Comparison of ENCODE assay signal across 26 cellular contexts in genomic region chr14:54743382-54743781, GRCh38.
A peak's percentile ranks its signal among the peaks of the same experiment; 100 is the strongest.
DNase-seq lines count a peak whose midpoint lies in the region; ATAC-seq, FAIRE-seq and TF ChIP-seq lines count a peak whose summit lies in the region.
"Had no signal": no experiment of that assay in that cellular context is flagged by ENCODE, and none has a peak within 500 bp of the region (broad histone marks: within the 10 kb centered on the region; RNA-seq: fewer than 3 reads in every experiment).

No MANE protein-coding gene starts in this region.

- peak; percentile 35 to 49 for ATAC-seq in activated T-cell treated with anti-CD3 and anti-CD28 coated beads, Interleukin-2, amount 50 U/mL, for 72 hours (replicated peaks in 1 of 2)
- no peak for ATAC-seq in activated CD8-positive, alpha-beta T cell treated with anti-CD3 and anti-CD28 coated beads, Interleukin-2, amount 10 ng/mL, durations not matched to agents 7 days and 5 days
- ATAC-seq in stimulated activated naive CD8-positive, alpha-beta T cell treated with anti-CD3 and anti-CD28 coated beads, Interleukin-15, amount 100 ng/mL, for 72 hours = peak; percentile 77
- ATAC-seq: HCT116, Panc1 had no signal

- H3K9me3 Mint-ChIP-seq in activated T-cell treated with anti-CD3 and anti-CD28 coated beads, Interleukin-2, amount 50 U/mL, for 72 hours = no peaks in the 10 kb centered on the region
- H3K9me3 Mint-ChIP-seq in activated T-cell treated with anti-CD3 and anti-CD28 coated beads, Interleukin-2, amount 50 U/mL, for 24 hours = no peaks in the 10 kb centered on the region
- H3K9me3 Mint-ChIP-seq in activated CD8-positive, alpha-beta T cell treated with anti-CD3 and anti-CD28 coated beads, Interleukin-2, amount 10 ng/mL, durations not matched to agents 7 days and 5 days (ENCODE audit: insufficient read depth) = no peaks in the 10 kb centered on the region
- no peaks in the 10 kb centered on the region for H3K9me3 Mint-ChIP-seq in stimulated activated naive CD8-positive, alpha-beta T cell treated with anti-CD3 and anti-CD28 coated beads, Interleukin-15, amount 100 ng/mL, for 72 hours
- no peaks in the 10 kb centered on the region for H3K9me3 Mint-ChIP-seq in progenitor cell of endocrine pancreas (ENCODE audit: low read depth)
- H3K9me3 Mint-ChIP-seq: CD8-positive, alpha-beta memory T cell had no signal

- no peak for FAIRE-seq in RCC 7860 (lab: Jason Lieb, UNC)
- FAIRE-seq: A204.1, D721Med, GM18507 had no signal

- TF ChIP-seq CTCF in progenitor cell of endocrine pancreas (IDR thresholded peaks at IDR 0.05; ENCODE audit: unreplicated experiment) = no peak

- no peak overlapping the region for H3K4me3 ChIP-seq in mesodermal cell (ENCODE audit: extremely low read depth, insufficient read depth, low read length, poor library complexity, severe bottlenecking)
- H3K4me3 ChIP-seq: SJCRH30 had no signal

- CTCF ChIA-PET in activated CD8-positive, alpha-beta T cell treated with anti-CD3 and anti-CD28 coated beads, Interleukin-2, amount 10 ng/mL, durations not matched to agents 7 days and 5 days (lab: Charles Lee) = interaction anchor here (1.0 to 3.2 kb wide), 6 partner anchors 9 to 179 kb away, joined by 3 to 29 read pairs (median 5); no protein-coding TSS in a partner anchor

- peaks cover 2% of the 10 kb centered on the region in 2 donors for H3K36me3 Mint-ChIP-seq in activated T-cell treated with anti-CD3 and anti-CD28 coated beads, Interleukin-2, amount 50 U/mL, for 72 hours (ENCODE audit: insufficient read depth in 2 of 2)
- peaks cover 3% of the 10 kb centered on the region for H3K36me3 Mint-ChIP-seq in activated T-cell treated with anti-CD3 and anti-CD28 coated beads, Interleukin-2, amount 50 U/mL, for 24 hours (ENCODE audit: low read depth)
- peaks cover 9% of the 10 kb centered on the region for H3K36me3 Mint-ChIP-seq in activated CD8-positive, alpha-beta T cell treated with anti-CD3 and anti-CD28 coated beads, Interleukin-2, amount 10 ng/mL, durations not matched to agents 7 days and 5 days (ENCODE audit: low read depth)
- H3K36me3 Mint-ChIP-seq in progenitor cell of endocrine pancreas (ENCODE audit: insufficient read depth) = no peaks in the 10 kb centered on the region

- peaks cover 49% of the 10 kb centered on the region for H3K4me1 Mint-ChIP-seq in activated T-cell treated with anti-CD3 and anti-CD28 coated beads, Interleukin-2, amount 50 U/mL, for 72 hours (ENCODE audit: low read depth)
- H3K4me1 Mint-ChIP-seq in activated T-cell treated with anti-CD3 and anti-CD28 coated beads, Interleukin-2, amount 50 U/mL, for 24 hours (ENCODE audit: low read depth) = peaks cover 40% of the 10 kb centered on the region
- peaks cover 66% of the 10 kb centered on the region for H3K4me1 Mint-ChIP-seq in activated CD8-positive, alpha-beta T cell treated with anti-CD3 and anti-CD28 coated beads, Interleukin-2, amount 10 ng/mL, durations not matched to agents 7 days and 5 days (ENCODE audit: low read depth)
- H3K4me1 Mint-ChIP-seq in stimulated activated naive CD8-positive, alpha-beta T cell treated with anti-CD3 and anti-CD28 coated beads, Interleukin-15, amount 100 ng/mL, for 72 hours = peaks cover 56% of the 10 kb centered on the region
- H3K4me1 Mint-ChIP-seq in progenitor cell of endocrine pancreas (ENCODE audit: low read depth) = no peaks in the 10 kb centered on the region

- WGBS in mesodermal cell (ENCODE audit: insufficient coverage in 2 of 2), 2 experiments = 89 to 96% methylated on average over 3 to 5 of the region's 5 CpGs

- no peak for DNase-seq in activated T-cell treated with anti-CD3 and anti-CD28 coated beads, Interleukin-2, amount 50 U/mL, for 72 hours
- no peak for DNase-seq in activated T-cell treated with anti-CD3 and anti-CD28 coated beads, Interleukin-2, amount 50 U/mL, for 24 hours
- no peak for DNase-seq in activated CD8-positive, alpha-beta T cell treated with anti-CD3 and anti-CD28 coated beads, Interleukin-2, amount 10 ng/mL, durations not matched to agents 7 days and 5 days
- DNase-seq in stimulated activated naive CD8-positive, alpha-beta T cell treated with anti-CD3 and anti-CD28 coated beads, Interleukin-15, amount 100 ng/mL, for 72 hours = peak in 1 of 2 donors; percentile 22
- DNase-seq in progenitor cell of endocrine pancreas (ENCODE audit: low spot score, unreplicated experiment) (no peak), RCC 7860 (ENCODE audit: low spot score) (no peak)
- DNase-seq: DMS53, GDM1, GOT3, MV-4-11, NCI-H1694, NCI-H2081, NCI-H2171, NCI-H345, NCI-H524, NCI-H82, SJCRH30 had no signal

- no peaks in the 10 kb centered on the region for H3K9me3 ChIP-seq in mesodermal cell (ENCODE audit: control insufficient read depth, low read length)
- H3K9me3 ChIP-seq: SJCRH30 had no signal

- no peaks in the 10 kb centered on the region for H3K4me1 ChIP-seq in mesodermal cell (ENCODE audit: control insufficient read depth, insufficient read depth, low read length, poor library complexity, severe bottlenecking)
- H3K4me1 ChIP-seq: SJCRH30 had no signal

- peaks cover 93% of the 10 kb centered on the region for H3K36me3 ChIP-seq in mesodermal cell (ENCODE audit: control insufficient read depth, insufficient read depth, low read length)
- H3K36me3 ChIP-seq: SJCRH30 had no signal

- POLR2A ChIA-PET in activated CD8-positive, alpha-beta T cell treated with anti-CD3 and anti-CD28 coated beads, Interleukin-2, amount 10 ng/mL, durations not matched to agents 7 days and 5 days (lab: Charles Lee) = interaction anchor here (1.0 kb wide), 1 partner anchor 13 kb away, joined by 3 read pairs; no protein-coding TSS in a partner anchor

- H3K27ac ChIP-seq in mesodermal cell (ENCODE audit: low read depth, low read length, severe bottlenecking) = peak overlapping the region; percentile 23
- H3K27ac ChIP-seq: C4-2B, KMS-11, SJCRH30 had no signal

- H3K4me3 Mint-ChIP-seq in activated T-cell treated with anti-CD3 and anti-CD28 coated beads, Interleukin-2, amount 50 U/mL, for 72 hours = peak overlapping the region in 1 of 2 donors; percentile 46
- H3K4me3 Mint-ChIP-seq in activated T-cell treated with anti-CD3 and anti-CD28 coated beads, Interleukin-2, amount 50 U/mL, for 24 hours = no peak overlapping the region
- H3K4me3 Mint-ChIP-seq in activated CD8-positive, alpha-beta T cell treated with anti-CD3 and anti-CD28 coated beads, Interleukin-2, amount 10 ng/mL, durations not matched to agents 7 days and 5 days = peak overlapping the region; percentile 9
- H3K4me3 Mint-ChIP-seq in stimulated activated naive CD8-positive, alpha-beta T cell treated with anti-CD3 and anti-CD28 coated beads, Interleukin-15, amount 100 ng/mL, for 72 hours = peak overlapping the region; percentile 30 to 46
- no peak overlapping the region for H3K4me3 Mint-ChIP-seq in progenitor cell of endocrine pancreas (ENCODE audit: low read depth)
- H3K4me3 Mint-ChIP-seq: CD8-positive, alpha-beta memory T cell had no signal

- H3K27ac Mint-ChIP-seq in activated T-cell treated with anti-CD3 and anti-CD28 coated beads, Interleukin-2, amount 50 U/mL, for 72 hours = no peak overlapping the region
- H3K27ac Mint-ChIP-seq in activated T-cell treated with anti-CD3 and anti-CD28 coated beads, Interleukin-2, amount 50 U/mL, for 24 hours = no peak overlapping the region
- H3K27ac Mint-ChIP-seq in activated CD8-positive, alpha-beta T cell treated with anti-CD3 and anti-CD28 coated beads, Interleukin-2, amount 10 ng/mL, durations not matched to agents 7 days and 5 days = peak overlapping the region; percentile 84
- H3K27ac Mint-ChIP-seq in stimulated activated naive CD8-positive, alpha-beta T cell treated with anti-CD3 and anti-CD28 coated beads, Interleukin-15, amount 100 ng/mL, for 72 hours = peak overlapping the region in 1 of 2 donors; percentile 17
- no peak overlapping the region for H3K27ac Mint-ChIP-seq in progenitor cell of endocrine pancreas
- H3K27ac Mint-ChIP-seq: CD8-positive, alpha-beta memory T cell had no signal

- peaks cover 13% of the 10 kb centered on the region for H3K27me3 Mint-ChIP-seq in activated T-cell treated with anti-CD3 and anti-CD28 coated beads, Interleukin-2, amount 50 U/mL, for 72 hours (ENCODE audit: low read depth)
- H3K27me3 Mint-ChIP-seq in activated T-cell treated with anti-CD3 and anti-CD28 coated beads, Interleukin-2, amount 50 U/mL, for 24 hours = no peaks in the 10 kb centered on the region
- peaks cover 3% of the 10 kb centered on the region for H3K27me3 Mint-ChIP-seq in activated CD8-positive, alpha-beta T cell treated with anti-CD3 and anti-CD28 coated beads, Interleukin-2, amount 10 ng/mL, durations not matched to agents 7 days and 5 days (ENCODE audit: low read depth)
- peaks cover 12% of the 10 kb centered on the region for H3K27me3 Mint-ChIP-seq in stimulated activated naive CD8-positive, alpha-beta T cell treated with anti-CD3 and anti-CD28 coated beads, Interleukin-15, amount 100 ng/mL, for 72 hours
- H3K27me3 Mint-ChIP-seq in progenitor cell of endocrine pancreas = no peaks in the 10 kb centered on the region

Comparison
In these comparisons a context has a peak if more than half of its experiments do, and no peak if none do; other contexts are left out.
1. H3K4me3 Mint-ChIP-seq: peak in activated CD8-positive, alpha-beta T cell treated with anti-CD3 and anti-CD28 coated beads, Interleukin-2, amount 10 ng/mL, durations not matched to agents 7 days and 5 days (single experiment) and stimulated activated naive CD8-positive, alpha-beta T cell treated with anti-CD3 and anti-CD28 coated beads, Interleukin-15, amount 100 ng/mL, for 72 hours (2 of 2); none in activated T-cell treated with anti-CD3 and anti-CD28 coated beads, Interleukin-2, amount 50 U/mL, for 24 hours (single experiment) and progenitor cell of endocrine pancreas (single experiment).